In the genomic region with DNA sequence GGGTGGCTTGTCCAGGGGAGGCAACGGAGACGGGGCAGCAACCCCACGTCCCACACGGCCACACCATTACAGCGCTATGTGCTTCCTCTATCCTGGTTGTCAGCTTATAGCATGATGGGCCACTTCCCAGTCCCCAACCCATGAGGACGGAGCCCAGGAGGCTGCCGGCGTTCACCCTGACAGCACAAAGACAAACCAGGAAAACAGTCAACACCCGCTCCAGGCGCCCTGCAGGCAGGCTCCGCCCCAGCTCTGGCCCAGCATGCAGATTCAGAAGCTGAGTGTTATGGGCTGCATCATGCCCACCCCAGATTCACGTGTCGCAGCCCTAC, we compare ENCODE assay signal across 1 cellular context.
TF ChIP-seq lines count a peak whose summit lies in the region.

No MANE protein-coding gene starts in this region.

TF ChIP-seq in K562, 482 proteins besides CTCF, POLR2A, EP300 and RAD21:
- TF ChIP-seq MEIS2 (IDR thresholded peaks at IDR 0.05; ENCODE audit: partially characterized antibody) (peak; percentile 30), ZBTB11 (CRISPR knock-in tag; IDR thresholded peaks at IDR 0.05) (0 out of 6 replicates have a peak, but pooled peaks of 1 of the 3 experiments have one; percentile 15), FOXK2 (conservative IDR thresholded peaks at IDR 0.05 in 1 of 2, IDR thresholded peaks at IDR 0.05 in 1 of 2; ENCODE audit: low read depth in 2 of 2) (peak in 1 of 2 experiments; percentile 67; a peak in 2 of 4 replicates), ZNF592 (IDR thresholded peaks at IDR 0.05) (peak; percentile 20; the same call in 1 of the 2 replicates), KDM4B (IDR thresholded peaks at IDR 0.05; ENCODE audit: borderline replicate concordance in 2 of 2, low read depth in 1 of 2) (no peak), RB1 (IDR thresholded peaks at IDR 0.05; ENCODE audit: low read depth) (0 out of 2 replicates have a peak, but pooled peaks have one; percentile 20), NFRKB (IDR thresholded peaks at IDR 0.05; ENCODE audit: low read depth) (peak; percentile 52; the same call in 1 of the 2 replicates), YY1 (IDR thresholded peaks at IDR 0.05; ENCODE audit: borderline replicate concordance in 1 of 3, control insufficient read depth in 1 of 3, extremely low read depth in 1 of 3, insufficient read depth in 3 of 3, insufficient read length in 1 of 3, insufficient replicate concordance in 2 of 3, low read depth in 1 of 3, low read length in 2 of 3) (peak in 1 of 3 experiments; percentile 3), ZNF316 (IDR thresholded peaks at IDR 0.05) (peak; percentile 27; the same call in 1 of the 2 replicates), FOXA3 (CRISPR knock-in tag; conservative IDR thresholded peaks at IDR 0.05 in 1 of 2, IDR thresholded peaks at IDR 0.05 in 1 of 2) (peak in 1 of 2 experiments; percentile 79; a peak in 1 of 4 replicates), TARDBP (IDR thresholded peaks at IDR 0.05) (peak; percentile 10; the same call in 1 of the 2 replicates), ZNF449 (CRISPR knock-in tag; IDR thresholded peaks at IDR 0.05) (no peak), LARP7 (IDR thresholded peaks at IDR 0.05) (0 out of 2 replicates have a peak, but pooled peaks have one; percentile 24), POLR2G (IDR thresholded peaks at IDR 0.05; ENCODE audit: low read depth, low read length) (peak; percentile 46; the same call in 1 of the 2 replicates), KDM5B (IDR thresholded peaks at IDR 0.05; ENCODE audit: insufficient replicate concordance, low read depth, low read length) (peak; percentile 48), ARHGAP35 (IDR thresholded peaks at IDR 0.05; ENCODE audit: partially characterized antibody) (no peak), ZNF655 (CRISPR knock-in tag; IDR thresholded peaks at IDR 0.05) (no peak), RBFOX2 (IDR thresholded peaks at IDR 0.05; ENCODE audit: low read depth, low read length) (peak; percentile 46)
- TF ChIP-seq, protein P1, sequence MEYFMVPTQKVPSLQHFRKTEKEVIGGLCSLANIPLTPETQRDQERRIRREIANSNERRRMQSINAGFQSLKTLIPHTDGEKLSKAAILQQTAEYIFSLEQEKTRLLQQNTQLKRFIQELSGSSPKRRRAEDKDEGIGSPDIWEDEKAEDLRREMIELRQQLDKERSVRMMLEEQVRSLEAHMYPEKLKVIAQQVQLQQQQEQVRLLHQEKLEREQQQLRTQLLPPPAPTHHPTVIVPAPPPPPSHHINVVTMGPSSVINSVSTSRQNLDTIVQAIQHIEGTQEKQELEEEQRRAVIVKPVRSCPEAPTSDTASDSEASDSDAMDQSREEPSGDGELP (CRISPR knock-in tag; IDR thresholded peaks at IDR 0.05; ENCODE audit: borderline replicate concordance) = peak; percentile 24; the same call in 1 of the 2 replicates
- TF ChIP-seq, protein P2, sequence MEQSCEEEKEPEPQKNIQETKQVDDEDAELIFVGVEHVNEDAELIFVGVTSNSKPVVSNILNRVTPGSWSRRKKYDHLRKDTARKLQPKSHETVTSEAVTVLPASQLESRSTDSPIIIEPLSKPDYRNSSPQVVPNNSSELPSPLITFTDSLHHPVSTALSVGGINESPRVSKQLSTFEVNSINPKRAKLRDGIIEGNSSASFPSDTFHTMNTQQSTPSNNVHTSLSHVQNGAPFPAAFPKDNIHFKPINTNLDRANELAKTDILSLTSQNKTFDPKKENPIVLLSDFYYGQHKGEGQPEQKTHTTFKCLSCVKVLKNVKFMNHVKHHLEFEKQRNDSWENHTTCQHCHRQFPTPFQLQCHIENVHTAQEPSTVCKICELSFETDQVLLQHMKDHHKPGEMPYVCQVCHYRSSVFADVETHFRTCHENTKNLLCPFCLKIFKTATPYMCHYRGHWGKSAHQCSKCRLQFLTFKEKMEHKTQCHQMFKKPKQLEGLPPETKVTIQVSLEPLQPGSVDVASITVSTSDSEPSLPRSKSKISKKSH (CRISPR knock-in tag; IDR thresholded peaks at IDR 0.05) = no peak
- TF ChIP-seq, protein P3, sequence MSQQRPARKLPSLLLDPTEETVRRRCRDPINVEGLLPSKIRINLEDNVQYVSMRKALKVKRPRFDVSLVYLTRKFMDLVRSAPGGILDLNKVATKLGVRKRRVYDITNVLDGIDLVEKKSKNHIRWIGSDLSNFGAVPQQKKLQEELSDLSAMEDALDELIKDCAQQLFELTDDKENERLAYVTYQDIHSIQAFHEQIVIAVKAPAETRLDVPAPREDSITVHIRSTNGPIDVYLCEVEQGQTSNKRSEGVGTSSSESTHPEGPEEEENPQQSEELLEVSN (IDR thresholded peaks at IDR 0.05; ENCODE audit: borderline replicate concordance in 1 of 2, extremely low read depth in 1 of 2, insufficient read depth in 1 of 2, insufficient read length in 1 of 2, low read depth in 1 of 2, low read length in 1 of 2, poor library complexity in 1 of 2, severe bottlenecking in 1 of 2) = peak in 1 of 2 experiments; percentile 6
- TF ChIP-seq, protein P4, sequence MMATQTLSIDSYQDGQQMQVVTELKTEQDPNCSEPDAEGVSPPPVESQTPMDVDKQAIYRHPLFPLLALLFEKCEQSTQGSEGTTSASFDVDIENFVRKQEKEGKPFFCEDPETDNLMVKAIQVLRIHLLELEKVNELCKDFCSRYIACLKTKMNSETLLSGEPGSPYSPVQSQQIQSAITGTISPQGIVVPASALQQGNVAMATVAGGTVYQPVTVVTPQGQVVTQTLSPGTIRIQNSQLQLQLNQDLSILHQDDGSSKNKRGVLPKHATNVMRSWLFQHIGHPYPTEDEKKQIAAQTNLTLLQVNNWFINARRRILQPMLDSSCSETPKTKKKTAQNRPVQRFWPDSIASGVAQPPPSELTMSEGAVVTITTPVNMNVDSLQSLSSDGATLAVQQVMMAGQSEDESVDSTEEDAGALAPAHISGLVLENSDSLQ (IDR thresholded peaks at IDR 0.05) = 0 out of 2 replicates have a peak, but pooled peaks have one; percentile 23
TF ChIP-seq in K562: peak in this region for 17.
